Comparison of ENCODE assay signal across 1 cellular context in genomic region chr1:208127791-208128408, GRCh38.
TF ChIP-seq lines count a peak whose summit lies in the region.

No MANE protein-coding gene starts in this region.

TF ChIP-seq in GM23338, 12 proteins besides CTCF, POLR2A, EP300 and RAD21 (continued from another document):
- no peak for TF ChIP-seq ZNF462 (CRISPR knock-in tag; IDR thresholded peaks at IDR 0.05)
- no peak for TF ChIP-seq POLR2AphosphoS5 (IDR thresholded peaks at IDR 0.05; ENCODE audit: low read depth)
- no peak for TF ChIP-seq EZH2phosphoT487 (IDR thresholded peaks at IDR 0.05; ENCODE audit: unreplicated experiment)
- no peak for TF ChIP-seq STAT1 (IDR thresholded peaks at IDR 0.05; ENCODE audit: unreplicated experiment)
- TF ChIP-seq ZNF114 (CRISPR knock-in tag; IDR thresholded peaks at IDR 0.05) = no peak
- no peak for TF ChIP-seq REST (IDR thresholded peaks at IDR 0.05; ENCODE audit: unreplicated experiment)
